17 cellular contexts compared by ENCODE assay signal in the genomic region with DNA sequence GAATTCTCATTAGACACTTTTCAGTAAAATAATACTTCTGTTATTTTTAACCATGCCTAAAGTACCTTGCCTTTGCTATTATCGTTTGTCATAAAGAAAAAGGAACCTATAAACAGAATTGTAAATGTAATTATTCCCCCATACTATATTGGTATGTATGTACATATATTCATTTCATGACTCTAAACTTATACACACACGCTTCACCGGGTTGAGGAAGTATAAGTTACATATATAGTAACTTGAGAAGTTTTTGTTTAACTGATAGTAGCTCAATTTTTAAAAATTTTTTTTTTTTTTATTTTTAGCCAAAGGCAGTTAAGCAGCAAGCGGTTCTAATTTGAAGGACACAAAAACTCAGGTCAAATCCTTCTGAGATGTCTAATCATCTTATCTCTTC.
DNase-seq lines count a peak whose midpoint lies in the region; ATAC-seq and TF ChIP-seq lines count a peak whose summit lies in the region.
"Had no signal": no experiment of that assay in that cellular context is flagged by ENCODE, and none has a peak within 500 bp of the region (broad histone marks: within the 10 kb centered on the region; RNA-seq: fewer than 3 reads in every experiment).

No MANE protein-coding gene starts in this region.

- H3K4me1 ChIP-seq in right lobe of liver, result no peaks in the 10 kb centered on the region
- H3K4me1 ChIP-seq: BE2C had no signal

- H3K36me3 ChIP-seq in right lobe of liver, result peaks cover 0 to 17% (median 3%) of the 10 kb centered on the region in 4 donors

- peak overlapping the region; percentile 53 for H3K27ac Mint-ChIP-seq in memory B cell
- H3K27ac Mint-ChIP-seq: activated naive CD8-positive, alpha-beta T cell treated with anti-CD3 and anti-CD28 coated beads, Interleukin-2, amount 50 U/mL, for 24 hours; natural killer cell had no signal

- intact Hi-C loops in right lobe of liver (cut with DNase I), result no loop called here

- no peak overlapping the region for H3K27ac ChIP-seq in right lobe of liver

- TF ChIP-seq POLR2A in right lobe of liver (IDR thresholded peaks at IDR 0.05), result no peak

- H3K36me3 Mint-ChIP-seq in memory B cell, result peaks cover 36% of the 10 kb centered on the region

- H3K4me3 ChIP-seq in right lobe of liver, result no peak overlapping the region
- H3K4me3 ChIP-seq: lung had no signal

- ATAC-seq in GM18511 (IDR thresholded peaks at IDR 0.05; ENCODE audit: unreplicated experiment) (peak; percentile 86), GM21526 (IDR thresholded peaks at IDR 0.05; ENCODE audit: low FRiP score, unreplicated experiment) (peak; percentile 59), HG03064 (IDR thresholded peaks at IDR 0.05; ENCODE audit: low read depth, unreplicated experiment) (peak; percentile 92), memory B cell (ENCODE audit: low read depth) (no peak), right lobe of liver (no peak), GM21737 (IDR thresholded peaks at IDR 0.05; ENCODE audit: unreplicated experiment) (no peak)
- ATAC-seq: activated naive CD8-positive, alpha-beta T cell treated with anti-CD3 and anti-CD28 coated beads, Interleukin-2, amount 50 U/mL, for 24 hours; activated T-cell treated with anti-CD3 and anti-CD28 coated beads, Interleukin-2, amount 50 U/mL, for 4 hours; natural killer cell had no signal

- peaks cover 6% of the 10 kb centered on the region for H3K4me1 Mint-ChIP-seq in memory B cell
- H3K4me1 Mint-ChIP-seq: central memory CD8-positive, alpha-beta T cell; natural killer cell had no signal

- no peak overlapping the region for H3K4me3 Mint-ChIP-seq in memory B cell
- H3K4me3 Mint-ChIP-seq: activated naive CD8-positive, alpha-beta T cell treated with anti-CD3 and anti-CD28 coated beads, Interleukin-2, amount 50 U/mL, for 24 hours; activated T-cell treated with anti-CD3 and anti-CD28 coated beads, Interleukin-2, amount 50 U/mL, for 4 hours; central memory CD8-positive, alpha-beta T cell; natural killer cell had no signal

- DNase-seq in memory B cell (ENCODE audit: low spot score in 2 of 2), result no peak
- DNase-seq in right lobe of liver, result no peak
- DNase-seq in NCI-H446 (lab: John Stamatoyannopoulos, UW), result no peak
- no peak for DNase-seq in NOMO-1 treated with DMSO at 0.1 percent for 48 hours (lab: John Stamatoyannopoulos, UW; ENCODE audit: unreplicated experiment)
- DNase-seq: activated CD4-positive, alpha-beta T cell treated with anti-CD3 and anti-CD28 coated beads, Interleukin-2, amount 50 U/mL, for 1 hour; activated naive CD8-positive, alpha-beta T cell treated with anti-CD3 and anti-CD28 coated beads, Interleukin-2, amount 50 U/mL, for 24 hours; activated T-cell treated with anti-CD3 and anti-CD28 coated beads, Interleukin-2, amount 50 U/mL, for 4 hours; BE2C; DMS153; natural killer cell; SHP77 treated with DMSO at 0.1 percent for 48 hours had no signal

- H3K27me3 ChIP-seq in right lobe of liver, result no peaks in the 10 kb centered on the region
- H3K27me3 ChIP-seq: BE2C had no signal

- H3K9me3 ChIP-seq in right lobe of liver, result no peaks in the 10 kb centered on the region
- H3K9me3 ChIP-seq: BE2C had no signal

- H3K27me3 Mint-ChIP-seq in memory B cell, result no peaks in the 10 kb centered on the region
- H3K27me3 Mint-ChIP-seq: activated naive CD8-positive, alpha-beta T cell treated with anti-CD3 and anti-CD28 coated beads, Interleukin-2, amount 50 U/mL, for 24 hours; central memory CD8-positive, alpha-beta T cell had no signal

- no peak for TF ChIP-seq CTCF in right lobe of liver (IDR thresholded peaks at IDR 0.05)

- WGBS in right lobe of liver (ENCODE audit: insufficient coverage, low coverage, low lambda C conversion rate, missing lambda C conversion rate), result 88% methylated on average over 4 of the region's 4 CpGs

- H3K9me3 Mint-ChIP-seq in memory B cell, result no peaks in the 10 kb centered on the region
- H3K9me3 Mint-ChIP-seq: activated T-cell treated with anti-CD3 and anti-CD28 coated beads, Interleukin-2, amount 50 U/mL, for 4 hours; central memory CD8-positive, alpha-beta T cell; natural killer cell had no signal

Comparison
In these comparisons a context has a peak if more than half of its experiments do, and no peak if none do; other contexts are left out.
1. ATAC-seq: peak in GM18511 (single experiment), GM21526 (single experiment) and HG03064 (single experiment); none in memory B cell (single experiment), right lobe of liver (0 of 4) and GM21737 (single experiment).